ENCODE assay signal across 11 cellular contexts in genomic region chr9:96858018-96858573, GRCh38. TPM values are rescaled to one million over a fixed set of nuclear protein-coding genes. Genes with fewer than 3 reads are reported as not detected.
A peak's percentile ranks its signal among the peaks of the same experiment; 100 is the strongest.
DNase-seq lines count a peak whose midpoint lies in the region; ATAC-seq and TF ChIP-seq lines count a peak whose summit lies in the region.
"Had no signal": no experiment of that assay in that cellular context is flagged by ENCODE, and none has a peak within 500 bp of the region (broad histone marks: within the 10 kb centered on the region; RNA-seq: fewer than 3 reads in every experiment).

No MANE protein-coding gene starts in this region.

- peak; percentile 49 for DNase-seq in H4 (ENCODE audit: low spot score)
- DNase-seq in PC-3: peak; percentile 90
- DNase-seq in central memory CD8-positive, alpha-beta T cell (ENCODE audit: low spot score in 2 of 2): no peak
- peak; percentile 47 for DNase-seq in renal cortical epithelial cell (ENCODE audit: low read depth)
- no peak for DNase-seq in left cardiac atrium
- DNase-seq in head of caudate nucleus: no peak
- no peak for DNase-seq in Peyer's patch
- DNase-seq: naive B cell, NCI-H1048, NCI-H69, T-helper 1 cell had no signal

- no peaks in the 10 kb centered on the region for H3K27me3 Mint-ChIP-seq in central memory CD8-positive, alpha-beta T cell

- H3K36me3 ChIP-seq in PC-3 (ENCODE audit: low read depth, low read length) (no peaks in the 10 kb centered on the region), Peyer's patch (no peaks in the 10 kb centered on the region)

- peak overlapping the region; percentile 33; the same call in 1 of the 2 replicates for H3K9ac ChIP-seq in PC-3 (ENCODE audit: low read length)

- H3K4me2 ChIP-seq in PC-3 (ENCODE audit: low read length): peak overlapping the region; percentile 45

- H3K27me3 ChIP-seq in PC-3 (ENCODE audit: low read length) (no peaks in the 10 kb centered on the region), Peyer's patch (no peaks in the 10 kb centered on the region)

- peak overlapping the region; percentile 84 for H3K27ac ChIP-seq in PC-3 (ENCODE audit: low read length)
- no peak overlapping the region for H3K27ac ChIP-seq in Peyer's patch

- H3K9me2 ChIP-seq in PC-3 (replicated peaks; ENCODE audit: low read length): no peaks in the 10 kb centered on the region

- intact Hi-C loops in PC-3 (cut with micrococcal nuclease): loop anchor here (10.0 kb wide), 1 partner anchor 187 kb away; no protein-coding TSS in a partner anchor
- intact Hi-C loops in left cardiac atrium (cut with DNase I): loop anchor here in 1 of 2 donors (5.0 kb wide), 2 partner anchors 254 to 539 kb away; no protein-coding TSS in a partner anchor
- intact Hi-C loops in head of caudate nucleus (cut with DNase I): no loop called here

- H3K9me3 ChIP-seq in PC-3 (ENCODE audit: low read length): no peaks in the 10 kb centered on the region
- H3K9me3 ChIP-seq in Peyer's patch: no peaks in the 10 kb centered on the region

- H3K36me3 Mint-ChIP-seq in central memory CD8-positive, alpha-beta T cell (ENCODE audit: insufficient read depth): peaks cover 5% of the 10 kb centered on the region

- peaks cover 10% of the 10 kb centered on the region for H3K79me2 ChIP-seq in PC-3 (ENCODE audit: low read length)

- BruUV-seq in PC-3 (replicated peaks; lab: Mats Ljungman, UMichigan): no TSS peak

- peak; percentile 62 for ATAC-seq in PC-3
- no peak for ATAC-seq in central memory CD8-positive, alpha-beta T cell (replicated peaks; ENCODE audit: extremely low read depth, poor library complexity, severe bottlenecking)
- no peak for ATAC-seq in left cardiac atrium

- no peaks in the 10 kb centered on the region for H3K9me3 Mint-ChIP-seq in central memory CD8-positive, alpha-beta T cell
- H3K9me3 Mint-ChIP-seq: naive B cell had no signal

- no peak overlapping the region for H2AFZ ChIP-seq in PC-3 (ENCODE audit: low read length)

- CTCF ChIA-PET in PC-3 (lab: Charles Lee): no interaction called here

- no peaks in the 10 kb centered on the region for H4K20me1 ChIP-seq in PC-3 (ENCODE audit: low read length)

- TF ChIP-seq CTCF in PC-3 (conservative IDR thresholded peaks at IDR 0.05; ENCODE audit: low read depth, low read length) (no peak), Peyer's patch (IDR thresholded peaks at IDR 0.05) (no peak)

- H3K4me3 ChIP-seq in PC-3 (ENCODE audit: low read length) (no peak overlapping the region), Peyer's patch (no peak overlapping the region)

- peaks cover 12% of the 10 kb centered on the region for H3K4me1 Mint-ChIP-seq in central memory CD8-positive, alpha-beta T cell

- POLR2A ChIA-PET in PC-3 (lab: Charles Lee; ENCODE audit: unreplicated experiment): interaction anchor here (0.6 kb wide), 1 partner anchor 661 kb away, joined by 3 read pairs; no protein-coding TSS in a partner anchor

- peak overlapping the region; percentile 76 for H3K27ac Mint-ChIP-seq in central memory CD8-positive, alpha-beta T cell (ENCODE audit: low read depth)

- no peaks in the 10 kb centered on the region for H3F3A ChIP-seq in PC-3 (ENCODE audit: low read length, unreplicated experiment)

- H3K4me3 Mint-ChIP-seq in central memory CD8-positive, alpha-beta T cell: no peak overlapping the region

- H3K4me1 ChIP-seq in PC-3 (ENCODE audit: insufficient read depth, low read length): peaks cover 44% of the 10 kb centered on the region
- peaks cover 0 to 10% (median 5%) of the 10 kb centered on the region in 4 donors for H3K4me1 ChIP-seq in Peyer's patch

- TF ChIP-seq POLR2A in Peyer's patch (IDR thresholded peaks at IDR 0.05): no peak

RNA-seq across cellular contexts. Expression of gene ZNF782, which starts 3.8 kb away (rescaled TPM):
- 1.5 and 2.7 TPM in 2 replicates for total RNA-seq in H4 (2014; rRNA removed; shearing (Covaris generic))
- total RNA-seq in PC-3 (2014; rRNA removed) (5.0 and 5.3 TPM in 2 replicates), renal cortical epithelial cell (4.5 and 5.0 TPM in 2 replicates), left cardiac atrium (1 to 10 TPM; 3.3 to 3.4 TPM), Peyer's patch (10 to 100 TPM; 13.0 to 24.5 (median 20.2) TPM)

Comparison
In these comparisons a context has a peak if more than half of its experiments do, and no peak if none do; other contexts are left out.
1. DNase-seq: peak in H4 (single experiment), PC-3 (single experiment) and renal cortical epithelial cell (single experiment); none in central memory CD8-positive, alpha-beta T cell (0 of 2), left cardiac atrium (single experiment), head of caudate nucleus (0 of 42) and Peyer's patch (0 of 3).